ENCODE assay signal across 8 cellular contexts in the genomic region with DNA sequence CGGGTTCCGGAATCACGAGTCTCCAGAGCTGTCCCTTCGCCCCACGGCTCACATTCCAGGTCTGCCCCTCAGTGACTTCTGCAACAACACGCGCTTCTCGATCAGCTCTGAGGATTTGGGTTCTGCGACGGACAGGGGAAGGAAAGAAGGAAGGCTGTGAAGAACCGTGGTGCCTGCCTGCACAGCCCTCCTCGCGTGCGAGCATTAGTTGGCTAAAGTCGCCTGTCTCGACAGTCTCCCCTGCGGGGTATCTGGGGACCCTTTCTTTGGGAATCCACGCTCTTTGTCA. TPM values are rescaled to one million over a fixed set of nuclear protein-coding genes. Genes with fewer than 3 reads are reported as not detected.
A peak's percentile ranks its signal among the peaks of the same experiment; 100 is the strongest.
DNase-seq lines count a peak whose midpoint lies in the region; ATAC-seq and TF ChIP-seq lines count a peak whose summit lies in the region.

No MANE protein-coding gene starts in this region.

- CTCF ChIA-PET in PC-3 (lab: Charles Lee) = interaction anchor here (0.8 to 1.3 kb wide), 3 partner anchors 49 to 51 kb away, joined by 5 to 7 read pairs (median 5); no protein-coding TSS in a partner anchor

- intact Hi-C loops in PC-3 (cut with micrococcal nuclease) (loop anchor here (1.0 to 2.0 kb wide), 4 partner anchors 42 to 234 kb away; no protein-coding TSS in a partner anchor), colonic mucosa (cut with DNase I) (loop anchor here (2.0 to 5.0 kb wide), 3 partner anchors 86 to 234 kb away; no protein-coding TSS in a partner anchor)

- peaks cover 8% of the 10 kb centered on the region for H3K79me2 ChIP-seq in DOHH2 (ENCODE audit: control insufficient read depth, low read length)
- no peaks in the 10 kb centered on the region for H3K79me2 ChIP-seq in PC-3 (ENCODE audit: low read length)

- no peaks in the 10 kb centered on the region for H3K9me3 ChIP-seq in DOHH2 (ENCODE audit: control insufficient read depth, insufficient read depth, low read length)
- H3K9me3 ChIP-seq in HAP-1 = no peaks in the 10 kb centered on the region
- no peaks in the 10 kb centered on the region for H3K9me3 ChIP-seq in PC-3 (ENCODE audit: low read length)
- no peaks in the 10 kb centered on the region for H3K9me3 ChIP-seq in colonic mucosa
- no peaks in the 10 kb centered on the region for H3K9me3 ChIP-seq in upper lobe of left lung

- H3K27ac ChIP-seq in DOHH2 (ENCODE audit: low read depth, low read length) (peak overlapping the region; percentile 63), PC-3 (ENCODE audit: low read length) (peak overlapping the region; percentile 29), colonic mucosa (peak overlapping the region; percentile 91), upper lobe of left lung (peak overlapping the region; percentile 88 to 97 (median 93))

- POLR2A ChIA-PET in PC-3 (lab: Charles Lee; ENCODE audit: unreplicated experiment) = interaction anchor here (0.6 to 0.8 kb wide), 3 partner anchors 12 to 44 kb away, joined by 4 to 7 read pairs (median 6); a partner anchor contains a TSS

- H3K9me2 ChIP-seq in DOHH2 (replicated peaks; ENCODE audit: control insufficient read depth, low read length) (no peaks in the 10 kb centered on the region), PC-3 (replicated peaks; ENCODE audit: low read length) (no peaks in the 10 kb centered on the region)

- H2AFZ ChIP-seq in PC-3 (ENCODE audit: low read length) = peak overlapping the region; percentile 70

- peak overlapping the region; percentile 73 for H3K4me3 ChIP-seq in DOHH2 (ENCODE audit: low read length)
- H3K4me3 ChIP-seq in HAP-1 = peak overlapping the region; percentile 31
- H3K4me3 ChIP-seq in PC-3 (ENCODE audit: low read length) = peak overlapping the region; percentile 70
- H3K4me3 ChIP-seq in colonic mucosa = peak overlapping the region; percentile 54
- peak overlapping the region; percentile 11 to 57 (median 46) for H3K4me3 ChIP-seq in upper lobe of left lung

- H3K4me2 ChIP-seq in DOHH2 (ENCODE audit: low read length) (peak overlapping the region; percentile 92), PC-3 (ENCODE audit: low read length) (peak overlapping the region; percentile 89)

- H3K4me1 ChIP-seq in DOHH2 (ENCODE audit: control insufficient read depth, low read length) (peaks cover 23% of the 10 kb centered on the region), HAP-1 (peaks cover 16% of the 10 kb centered on the region), PC-3 (ENCODE audit: insufficient read depth, low read length) (peaks cover 30% of the 10 kb centered on the region), colonic mucosa (peaks cover 5% of the 10 kb centered on the region), upper lobe of left lung (peaks cover 23 to 30% (median 25%) of the 10 kb centered on the region in 4 donors)

- H3K9ac ChIP-seq in PC-3 (ENCODE audit: low read length) (peak overlapping the region; percentile 38), colonic mucosa (ENCODE audit: low read depth in 2 of 2, low read length in 2 of 2) (peak overlapping the region; percentile 62 to 79)

- H3F3A ChIP-seq in DOHH2 (ENCODE audit: control insufficient read depth, insufficient read depth) = peaks cover 8% of the 10 kb centered on the region
- H3F3A ChIP-seq in PC-3 (ENCODE audit: low read length, unreplicated experiment) = peaks cover 7% of the 10 kb centered on the region

- 2% methylated on average over 8 to 18 of the region's 18 CpGs for WGBS in upper lobe of left lung, 2 donors

- H3K36me3 ChIP-seq in DOHH2 (ENCODE audit: control insufficient read depth, low read length) (peaks cover 14% of the 10 kb centered on the region), HAP-1 (replicated peaks) (peaks cover 3% of the 10 kb centered on the region; the same call in 1 of the 2 replicates), PC-3 (ENCODE audit: low read depth, low read length) (no peaks in the 10 kb centered on the region), colonic mucosa (no peaks in the 10 kb centered on the region), upper lobe of left lung (peaks cover 0 to 3% (median 0%) of the 10 kb centered on the region in 4 donors)

- DNase-seq in HAP-1 (ENCODE audit: low spot score in 2 of 2) (peak; percentile 7 to 51), PC-3 (peak; percentile 40), colonic mucosa (no peak), mesenteric fat pad (ENCODE audit: low spot score) (peak; percentile 89), upper lobe of left lung (no peak), activated gamma-delta T cell (lab: John Stamatoyannopoulos, UW) (no peak), COLO668 (lab: John Stamatoyannopoulos, UW; ENCODE audit: unreplicated experiment) (no peak)

- no peaks in the 10 kb centered on the region for H4K20me1 ChIP-seq in DOHH2 (ENCODE audit: control insufficient read depth, insufficient read depth, low read depth, low read length)
- H4K20me1 ChIP-seq in PC-3 (ENCODE audit: low read length) = no peaks in the 10 kb centered on the region

- H3K27me3 ChIP-seq in DOHH2 (ENCODE audit: control insufficient read depth, low read length) = no peaks in the 10 kb centered on the region
- no peaks in the 10 kb centered on the region for H3K27me3 ChIP-seq in HAP-1 (ENCODE audit: low read depth)
- no peaks in the 10 kb centered on the region for H3K27me3 ChIP-seq in PC-3 (ENCODE audit: low read length)
- H3K27me3 ChIP-seq in colonic mucosa = no peaks in the 10 kb centered on the region
- no peaks in the 10 kb centered on the region for H3K27me3 ChIP-seq in upper lobe of left lung

- ATAC-seq in PC-3 (peak; percentile 19), upper lobe of left lung (ENCODE audit: low FRiP score in 2 of 2) (peak; percentile 20 to 23)

- TF ChIP-seq CTCF in DOHH2 (IDR thresholded peaks at IDR 0.05; ENCODE audit: low read depth, low read length, poor library complexity, severe bottlenecking) = peak; percentile 44
- TF ChIP-seq CTCF in PC-3 (conservative IDR thresholded peaks at IDR 0.05; ENCODE audit: low read depth, low read length) = no peak
- TF ChIP-seq CTCF in colonic mucosa (IDR thresholded peaks at IDR 0.05) = no peak
- TF ChIP-seq CTCF in upper lobe of left lung (IDR thresholded peaks at IDR 0.05) = peak in 1 of 6 experiments; percentile 13

- in situ Hi-C loops in HAP-1 (cut with MboI; ENCODE audit: low sequenced_read_pairs) = loop anchor here (5.0 to 10.0 kb wide), 2 partner anchors 126 to 234 kb away; no protein-coding TSS in a partner anchor

- no peak for TF ChIP-seq EP300 in upper lobe of left lung (IDR thresholded peaks at IDR 0.05)

- TF ChIP-seq POLR2A in upper lobe of left lung (IDR thresholded peaks at IDR 0.05) = no peak

- TSS peak; percentile 89 for BruUV-seq in PC-3 (replicated peaks; lab: Mats Ljungman, UMichigan)

RNA-seq across cellular contexts. Expression of a gene that starts 23.1 kb away (rescaled TPM):
- total RNA-seq in PC-3 (2014; rRNA removed) (33.7 and 39.9 TPM in 2 replicates), colonic mucosa (10 to 100 TPM; 48.4 to 73.2 TPM), mesenteric fat pad (39.8 TPM), upper lobe of left lung (100 to 1,000 TPM in 1 of 6 donors, 10 to 100 TPM in 5; 30.1 to 170 (median 45.8) TPM)

RNA-seq across cellular contexts. Expression of a gene that starts 23.3 kb away (rescaled TPM):
- total RNA-seq in PC-3 (2014; rRNA removed) = 2,873 and 3,161 TPM in 2 replicates
- 1,000 to 10,000 TPM; 1,996 to 2,041 TPM for total RNA-seq in colonic mucosa
- 1,776 TPM for total RNA-seq in mesenteric fat pad
- 1,000 to 10,000 TPM in 4 of 6 donors, 100 to 1,000 TPM in 2; 535 to 2,038 (median 1,627) TPM for total RNA-seq in upper lobe of left lung

RNA-seq across cellular contexts. Expression of a gene that starts 28.3 kb away (rescaled TPM):
- 7.9 and 8.4 TPM in 2 replicates for total RNA-seq in PC-3 (2014; rRNA removed)
- total RNA-seq in colonic mucosa = 10 to 100 TPM; 22.0 to 26.4 TPM
- 10.7 TPM for total RNA-seq in mesenteric fat pad
- 10 to 100 TPM; 20.1 to 29.7 (median 23.2) TPM for total RNA-seq in upper lobe of left lung

RNA-seq across cellular contexts. Expression of a gene that starts 40.3 kb away (rescaled TPM):
- 23.3 and 37.5 TPM in 2 replicates for total RNA-seq in PC-3 (2014; rRNA removed)
- 10 to 100 TPM; 24.8 to 30.9 TPM for total RNA-seq in colonic mucosa
- 32.6 TPM for total RNA-seq in mesenteric fat pad
- 10 to 100 TPM; 17.9 to 50.6 (median 40.4) TPM for total RNA-seq in upper lobe of left lung

RNA-seq across cellular contexts. Expression of a gene that starts 40.5 kb away (rescaled TPM):
- total RNA-seq in PC-3 (2014; rRNA removed) (104 and 146 TPM in 2 replicates), colonic mucosa (10 to 100 TPM; 25.7 to 51.7 TPM), mesenteric fat pad (48.9 TPM), upper lobe of left lung (10 to 100 TPM; 21.1 to 50.3 (median 41.7) TPM)

Comparison
In these comparisons a context has a peak if more than half of its experiments do, and no peak if none do; other contexts are left out.
1. H3K27ac ChIP-seq: peak in every context shown above with its lines; median percentile 93 in upper lobe of left lung; 91 in colonic mucosa; 63 in DOHH2; 29 in PC-3.
2. DNase-seq: peak in HAP-1 (2 of 2), PC-3 (single experiment) and mesenteric fat pad (single experiment); none in colonic mucosa (single experiment), upper lobe of left lung (0 of 2), activated gamma-delta T cell (single experiment) and COLO668 (single experiment).
3. Peak in every context shown above with its lines, with median percentiles within 50 percentile points of each other: H3K4me3 ChIP-seq.